ENCODE assay signal across 1 cellular context in the genomic region with DNA sequence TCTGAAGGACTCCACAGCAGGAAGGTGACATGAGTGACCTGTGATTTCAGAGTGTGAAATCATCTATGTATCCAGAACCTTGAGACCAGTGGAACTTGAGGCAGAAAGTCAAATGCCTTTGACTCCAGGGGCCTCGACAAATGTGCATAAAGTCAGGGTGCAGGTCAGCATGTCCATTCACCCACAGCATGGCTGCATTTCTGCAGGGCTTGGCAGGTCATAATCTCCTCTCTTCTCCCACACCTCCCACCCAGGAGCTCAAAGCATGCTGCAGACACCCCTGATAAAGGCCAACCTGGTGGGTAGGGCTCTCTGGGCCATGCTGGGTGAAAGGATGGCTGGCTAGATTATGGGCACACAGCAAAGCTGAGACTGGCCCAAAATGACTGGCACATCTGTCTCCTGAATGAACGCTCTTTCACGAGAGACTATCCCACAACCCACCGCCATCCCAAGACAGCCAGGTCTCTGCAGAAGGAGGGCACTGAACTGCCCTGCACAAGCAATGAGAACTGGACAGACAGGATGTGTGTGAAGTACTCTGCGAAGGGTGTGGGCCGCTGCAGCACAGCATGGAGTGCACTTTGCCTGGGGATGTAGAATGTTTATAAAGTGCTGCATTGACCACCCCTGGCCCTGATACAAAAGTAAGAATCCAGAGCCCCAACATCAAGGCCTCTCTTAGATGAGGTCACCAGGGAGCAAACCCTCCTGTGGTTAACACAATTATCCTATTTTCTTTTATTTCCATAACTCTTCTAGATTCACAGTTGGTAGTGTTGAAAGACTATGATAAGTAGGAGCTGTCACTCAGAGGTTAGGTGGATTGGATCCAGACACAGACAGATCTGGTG.
TF ChIP-seq lines count a peak whose summit lies in the region.

No MANE protein-coding gene starts in this region.

TF ChIP-seq in IMR-90, 13 proteins besides CTCF, POLR2A, EP300 and RAD21:
- TF ChIP-seq RFX5 (IDR thresholded peaks at IDR 0.05; ENCODE audit: low read depth, low read length) = no peak
- no peak for TF ChIP-seq CEBPB (IDR thresholded peaks at IDR 0.05; ENCODE audit: low read depth, low read length)
- TF ChIP-seq, protein P1, sequence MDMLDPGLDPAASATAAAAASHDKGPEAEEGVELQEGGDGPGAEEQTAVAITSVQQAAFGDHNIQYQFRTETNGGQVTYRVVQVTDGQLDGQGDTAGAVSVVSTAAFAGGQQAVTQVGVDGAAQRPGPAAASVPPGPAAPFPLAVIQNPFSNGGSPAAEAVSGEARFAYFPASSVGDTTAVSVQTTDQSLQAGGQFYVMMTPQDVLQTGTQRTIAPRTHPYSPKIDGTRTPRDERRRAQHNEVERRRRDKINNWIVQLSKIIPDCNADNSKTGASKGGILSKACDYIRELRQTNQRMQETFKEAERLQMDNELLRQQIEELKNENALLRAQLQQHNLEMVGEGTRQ (IDR thresholded peaks at IDR 0.05; ENCODE audit: low read depth, low read length) = no peak
- TF ChIP-seq, protein P2, sequence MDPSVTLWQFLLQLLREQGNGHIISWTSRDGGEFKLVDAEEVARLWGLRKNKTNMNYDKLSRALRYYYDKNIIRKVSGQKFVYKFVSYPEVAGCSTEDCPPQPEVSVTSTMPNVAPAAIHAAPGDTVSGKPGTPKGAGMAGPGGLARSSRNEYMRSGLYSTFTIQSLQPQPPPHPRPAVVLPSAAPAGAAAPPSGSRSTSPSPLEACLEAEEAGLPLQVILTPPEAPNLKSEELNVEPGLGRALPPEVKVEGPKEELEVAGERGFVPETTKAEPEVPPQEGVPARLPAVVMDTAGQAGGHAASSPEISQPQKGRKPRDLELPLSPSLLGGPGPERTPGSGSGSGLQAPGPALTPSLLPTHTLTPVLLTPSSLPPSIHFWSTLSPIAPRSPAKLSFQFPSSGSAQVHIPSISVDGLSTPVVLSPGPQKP (IDR thresholded peaks at IDR 0.05; ENCODE audit: borderline replicate concordance, low read depth, low read length) = no peak
- no peak for TF ChIP-seq NFE2L2 (IDR thresholded peaks at IDR 0.05; ENCODE audit: low read depth, low read length)
- TF ChIP-seq MAZ (IDR thresholded peaks at IDR 0.05; ENCODE audit: borderline replicate concordance, low read depth, low read length) = no peak
- no peak for TF ChIP-seq MAFK (IDR thresholded peaks at IDR 0.05; ENCODE audit: low read depth, low read length)
- TF ChIP-seq CHD1 (IDR thresholded peaks at IDR 0.05; ENCODE audit: low read depth, low read length) = no peak
- TF ChIP-seq FOS (IDR thresholded peaks at IDR 0.05; ENCODE audit: low read depth, low read length) = no peak
- no peak for TF ChIP-seq MXI1 (IDR thresholded peaks at IDR 0.05; ENCODE audit: borderline replicate concordance, low read depth, low read length)
- TF ChIP-seq RCOR1 (IDR thresholded peaks at IDR 0.05; ENCODE audit: insufficient replicate concordance, low read length) = no peak
- no peak for TF ChIP-seq BHLHE40 (IDR thresholded peaks at IDR 0.05; ENCODE audit: low read depth, low read length)
- TF ChIP-seq SMC3 (IDR thresholded peaks at IDR 0.05; ENCODE audit: low read depth, low read length) = no peak
